ENCODE assay signal across 9 cellular contexts in the genomic region with DNA sequence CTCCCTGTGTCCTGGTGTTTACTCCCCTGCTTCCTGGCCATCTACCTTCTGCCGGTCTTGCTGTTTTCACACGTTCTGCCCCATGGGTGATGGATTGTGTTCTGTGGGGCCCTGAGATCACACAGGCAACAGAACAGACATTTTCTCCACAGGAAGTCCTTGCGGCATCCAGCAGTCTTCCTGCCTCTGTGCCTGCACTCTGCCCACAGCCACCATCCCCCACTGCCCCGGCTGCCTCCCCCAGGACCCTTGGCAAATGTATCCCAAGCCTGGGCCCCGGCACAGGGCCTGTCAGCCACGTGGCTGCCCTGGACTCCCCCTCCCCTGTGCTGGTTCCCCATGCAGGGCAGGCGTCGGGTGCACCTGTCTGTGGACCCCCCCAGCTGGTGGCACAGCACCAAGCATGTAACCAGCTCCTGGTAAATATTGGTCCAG.
DNase-seq lines count a peak whose midpoint lies in the region; ATAC-seq lines count a peak whose summit lies in the region.
"Had no signal": no experiment of that assay in that cellular context is flagged by ENCODE, and none has a peak within 500 bp of the region (broad histone marks: within the 10 kb centered on the region; RNA-seq: fewer than 3 reads in every experiment).

No MANE protein-coding gene starts in this region.

- no peaks in the 10 kb centered on the region for H3K36me3 ChIP-seq in iPS DF 6.9 (ENCODE audit: control insufficient read depth, insufficient read depth, low read length)
- H3K36me3 ChIP-seq: gastrocnemius medialis had no signal

- H3K9me3 ChIP-seq in iPS DF 6.9 (ENCODE audit: control insufficient read depth, insufficient read depth, low read length), result no peaks in the 10 kb centered on the region
- H3K9me3 ChIP-seq: gastrocnemius medialis had no signal

- peaks cover 2% of the 10 kb centered on the region; the same call in 1 of the 2 replicates for H3K4me1 ChIP-seq in iPS DF 6.9 (ENCODE audit: control insufficient read depth, insufficient read depth, low read length)
- H3K4me1 ChIP-seq: gastrocnemius medialis had no signal

- no peak overlapping the region for H3K27ac ChIP-seq in iPS DF 6.9 (ENCODE audit: low read length)
- H3K27ac ChIP-seq: gastrocnemius medialis had no signal

- no peak overlapping the region for H3K4me3 ChIP-seq in iPS DF 6.9 (ENCODE audit: low read length)
- H3K4me3 ChIP-seq: gastrocnemius medialis had no signal

- H3K27me3 ChIP-seq in iPS DF 6.9 (ENCODE audit: control insufficient read depth, insufficient read depth, low read length), result no peaks in the 10 kb centered on the region

- no CpG with 5 or more reads among the region's 8 CpGs for WGBS in iPS DF 6.9 (ENCODE audit: insufficient coverage, insufficient read length)

- DNase-seq in NCI-H345 (lab: John Stamatoyannopoulos, UW) (peak; percentile 57), NCI-H345 treated with DMSO at 0.1 percent for 48 hours (lab: John Stamatoyannopoulos, UW; ENCODE audit: unreplicated experiment) (no peak), SHP77 treated with DMSO at 0.1 percent for 48 hours (lab: John Stamatoyannopoulos, UW) (peak; percentile 24), iPS DF 6.9 (ENCODE audit: low read depth, low spot score) (peak; percentile 37), renal cortical epithelial cell (ENCODE audit: low read depth) (peak; percentile 21), NCI-H82 treated with DMSO at 0.1 percent for 48 hours (lab: John Stamatoyannopoulos, UW; ENCODE audit: unreplicated experiment) (no peak), DMS 273 treated with DMSO at 0.1 percent for 48 hours (lab: John Stamatoyannopoulos, UW) (no peak)
- DNase-seq: gastrocnemius medialis had no signal

- ATAC-seq in HG03439 (IDR thresholded peaks at IDR 0.05; ENCODE audit: unreplicated experiment), result no peak
- ATAC-seq: gastrocnemius medialis had no signal

Comparison
In these comparisons a context has a peak if more than half of its experiments do, and no peak if none do; other contexts are left out.
1. DNase-seq: peak in NCI-H345 (single experiment), SHP77 treated with DMSO at 0.1 percent for 48 hours (single experiment), iPS DF 6.9 (single experiment) and renal cortical epithelial cell (single experiment); none in NCI-H345 treated with DMSO at 0.1 percent for 48 hours (single experiment), NCI-H82 treated with DMSO at 0.1 percent for 48 hours (single experiment) and DMS 273 treated with DMSO at 0.1 percent for 48 hours (single experiment).